In the genomic region with DNA sequence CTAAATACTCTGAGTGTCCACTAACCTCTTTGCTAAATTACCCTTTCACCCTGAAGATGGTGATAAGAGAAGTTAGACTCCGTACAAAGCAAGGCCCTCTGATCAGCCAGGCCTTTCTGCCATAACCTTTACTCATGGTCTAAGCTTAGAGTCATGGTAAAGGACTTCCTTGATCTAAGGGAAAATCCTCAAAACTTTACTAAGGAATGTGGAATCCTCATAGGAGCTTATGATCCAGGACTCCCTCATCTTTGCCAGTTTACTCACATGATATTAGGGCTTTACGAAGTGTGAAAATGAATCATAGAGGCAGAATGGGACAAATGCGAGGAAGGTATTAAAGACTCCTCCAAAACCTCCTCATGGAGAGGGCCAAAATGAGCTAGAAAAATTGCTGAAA, we compare ENCODE assay signal across 12 cellular contexts.
"Had no signal": no experiment of that assay in that cellular context is flagged by ENCODE, and none has a peak within 500 bp of the region (broad histone marks: within the 10 kb centered on the region; RNA-seq: fewer than 3 reads in every experiment).

No MANE protein-coding gene starts in this region.

- ATAC-seq: activated CD8-positive, alpha-beta T cell treated with anti-CD3 and anti-CD28 coated beads, Interleukin-2, amount 10 ng/mL, durations not matched to agents 7 days and 5 days; activated naive CD8-positive, alpha-beta T cell treated with anti-CD3 and anti-CD28 coated beads, Interleukin-2, amount 50 U/mL, for 24 hours; foreskin keratinocyte; heart right ventricle had no signal

- H3K27ac ChIP-seq: brain microvascular endothelial cell, foreskin keratinocyte, heart right ventricle, ovary, stomach had no signal

- DNase-seq: activated CD4-positive, alpha-beta T cell treated with anti-CD3 and anti-CD28 coated beads for 4 hours; activated CD8-positive, alpha-beta memory T cell treated with anti-CD3 and anti-CD28 coated beads, Interleukin-2, amount 50 U/mL, for 48 hours; activated CD8-positive, alpha-beta T cell treated with anti-CD3 and anti-CD28 coated beads, Interleukin-2, amount 10 ng/mL, durations not matched to agents 7 days and 5 days; activated naive CD8-positive, alpha-beta T cell treated with anti-CD3 and anti-CD28 coated beads, Interleukin-2, amount 50 U/mL, for 24 hours; brain microvascular endothelial cell; endodermal cell; foreskin keratinocyte; heart right ventricle; ovary; stomach had no signal

- H3K27me3 ChIP-seq: brain microvascular endothelial cell, foreskin keratinocyte, heart right ventricle, ovary, stomach had no signal

- FAIRE-seq: keratinocyte, urothelium cell line had no signal

- H3K9me3 ChIP-seq: ovary, stomach had no signal

- H3K4me3 ChIP-seq: heart right ventricle, ovary, stomach had no signal

- H3K36me3 ChIP-seq: brain microvascular endothelial cell, heart right ventricle, ovary, stomach had no signal

- H3K4me1 ChIP-seq: foreskin keratinocyte, heart right ventricle, stomach had no signal
